ENCODE assay signal across 8 cellular contexts in genomic region chr1:183023601-183024351, GRCh38. TPM values are rescaled to one million over a fixed set of nuclear protein-coding genes. Genes with fewer than 3 reads are reported as not detected.
DNase-seq lines count a peak whose midpoint lies in the region; ATAC-seq, FAIRE-seq and TF ChIP-seq lines count a peak whose summit lies in the region.

No MANE protein-coding gene starts in this region.

- RAD21 ChIA-PET in GM12878 (lab: Charles Lee; ENCODE audit: unreplicated experiment), result interaction anchor here (0.7 to 5.9 kb wide), 5 partner anchors 14 to 204 kb away, joined by 3 to 104 read pairs (median 33); no protein-coding TSS in a partner anchor

- BruUV-seq in GM12878 (replicated peaks; lab: Mats Ljungman, UMichigan), result no TSS peak

- DNase-seq in HuH-7 (ENCODE audit: low spot score), result peak; percentile 71
- peak; percentile 42 for DNase-seq in RPMI7951 (ENCODE audit: low read depth)
- no peak for DNase-seq in GM12878 (ENCODE audit: low read depth, low spot score)
- no peak for DNase-seq in pons (ENCODE audit: low spot score)

- H3K79me2 ChIP-seq in GM12878 (ENCODE audit: control insufficient read depth, insufficient read depth, low read length), result peaks cover 32% of the 10 kb centered on the region

- H3K36me3 ChIP-seq in GM12878 (ENCODE audit: control insufficient read depth in 2 of 2, insufficient read depth in 2 of 2, low read length in 1 of 2), result no peaks in the 10 kb centered on the region
- H3K36me3 ChIP-seq in iPS-20b (ENCODE audit: insufficient read depth, low read depth, low read length), result no peaks in the 10 kb centered on the region
- H3K36me3 ChIP-seq in skeletal muscle tissue (ENCODE audit: control insufficient read depth in 3 of 3, insufficient read depth in 3 of 3, low read length in 3 of 3), result no peaks in the 10 kb centered on the region

- H3K4me1 ChIP-seq in GM12878 (ENCODE audit: control insufficient read depth, insufficient read depth, low read length) (peaks cover 20% of the 10 kb centered on the region), iPS-20b (ENCODE audit: insufficient read depth, low read length) (peaks cover 37% of the 10 kb centered on the region), skeletal muscle tissue (ENCODE audit: control insufficient read depth in 3 of 3, insufficient read depth in 3 of 3, low read length in 3 of 3) (peaks cover 29 to 36% (median 30%) of the 10 kb centered on the region in 3 donors)

- H2AFZ ChIP-seq in GM12878 (ENCODE audit: control insufficient read depth, low read depth, low read length), result peak overlapping the region; percentile 78

- H3K27ac ChIP-seq in GM12878 (ENCODE audit: control insufficient read depth, insufficient read depth) (peak overlapping the region; percentile 5), iPS-20b (ENCODE audit: low read length) (no peak overlapping the region), skeletal muscle tissue (ENCODE audit: low read depth, low read length) (peak overlapping the region; percentile 100)

- SMC1A ChIA-PET in GM12878 (lab: Charles Lee; ENCODE audit: uncharacterized antibody, unreplicated experiment), result interaction anchor here (0.9 to 5.9 kb wide), 6 partner anchors 9 to 82 kb away, joined by 3 to 92 read pairs (median 23); no protein-coding TSS in a partner anchor

- H3K4me3 ChIP-seq in GM08714 (ENCODE audit: low read length) (peak overlapping the region; percentile 95), GM12878 (peak overlapping the region; percentile 74), iPS-20b (ENCODE audit: low read length) (peak overlapping the region; percentile 93), skeletal muscle tissue (ENCODE audit: low read length in 3 of 3) (peak overlapping the region; percentile 81 to 95 (median 93))

- POLR2A ChIA-PET in GM12878 (lab: Charles Lee), result interaction anchor here (1.0 kb wide), 1 partner anchor 247 kb away, joined by 4 read pairs; no protein-coding TSS in a partner anchor

- TF ChIP-seq CTCF in GM12878 (IDR thresholded peaks at IDR 0.05 in 2 of 3, conservative IDR thresholded peaks at IDR 0.05 in 1 of 3; ENCODE audit: control insufficient read depth in 2 of 3, extremely low read depth in 1 of 3, insufficient read depth in 1 of 3, low read depth in 3 of 3, low read length in 3 of 3), result peak; percentile 64 to 76 (median 68)

- H4K20me1 ChIP-seq in GM12878 (ENCODE audit: control insufficient read depth, insufficient read depth), result no peaks in the 10 kb centered on the region

- CTCF ChIA-PET in GM12878 (lab: Yijun Ruan, JAX), result interaction anchor here (1.4 to 6.0 kb wide), 4 partner anchors 10 to 62 kb away, joined by 3 to 58 read pairs (median 21); no protein-coding TSS in a partner anchor

- H3K9ac ChIP-seq in GM12878 (ENCODE audit: control insufficient read depth, insufficient read depth, low read length), result peak overlapping the region; percentile 80
- peak overlapping the region; percentile 76 for H3K9ac ChIP-seq in iPS-20b (ENCODE audit: low read depth, low read length)
- peak overlapping the region; percentile 78 to 92 (median 89) for H3K9ac ChIP-seq in skeletal muscle tissue (ENCODE audit: low read depth in 1 of 3, low read length in 3 of 3)

- in situ Hi-C loops in GM12878 (cut with MboI), result no loop called here

- H3K27me3 ChIP-seq in GM12878 (replicated peaks in 1 of 2; ENCODE audit: control insufficient read depth in 2 of 2, insufficient read depth in 2 of 2, low read length in 1 of 2) (no peaks in the 10 kb centered on the region), iPS-20b (ENCODE audit: insufficient read depth, low read length) (peaks cover 13% of the 10 kb centered on the region; the same call in 1 of the 2 replicates), skeletal muscle tissue (ENCODE audit: control insufficient read depth in 3 of 3, insufficient read depth in 3 of 3, low read length in 3 of 3) (no peaks in the 10 kb centered on the region)

- 1% methylated on average over 65 of the region's 71 CpGs for WGBS in GM12878 (ENCODE audit: insufficient coverage, insufficient replicate concordance, low lambda C conversion rate, missing lambda C conversion rate)

- peak; percentile 65 for TF ChIP-seq POLR2A in GM12878 (IDR thresholded peaks at IDR 0.05; ENCODE audit: low read depth, low read length)

- peak overlapping the region; percentile 92 for H3K4me2 ChIP-seq in GM12878 (ENCODE audit: control insufficient read depth, insufficient read depth)

- FAIRE-seq in GM12878 (lab: Jason Lieb, UNC), result no peak

- peak; percentile 47; the same call in 1 of the 2 replicates for TF ChIP-seq RAD21 in GM12878 (IDR thresholded peaks at IDR 0.05; ENCODE audit: insufficient read depth, low read depth, low read length)

- ATAC-seq in GM21723 (IDR thresholded peaks at IDR 0.05; ENCODE audit: unreplicated experiment), result peak; percentile 73
- ATAC-seq in GM12878, result peak; percentile 77

- H3K9me3 ChIP-seq in GM12878 (replicated peaks; ENCODE audit: control insufficient read depth, insufficient read depth, low read length) (no peaks in the 10 kb centered on the region), iPS-20b (ENCODE audit: insufficient read depth, low read depth, low read length) (no peaks in the 10 kb centered on the region), skeletal muscle tissue (ENCODE audit: control insufficient read depth in 3 of 3, low read length in 3 of 3) (no peaks in the 10 kb centered on the region)

- TF ChIP-seq EP300 in GM12878 (IDR thresholded peaks at IDR 0.05; ENCODE audit: borderline replicate concordance in 1 of 2, control insufficient read depth in 1 of 2, low read depth in 2 of 2, low read length in 2 of 2), result no peak

- intact Hi-C loops in GM12878 (cut with micrococcal nuclease; ENCODE audit: unreplicated experiment), result loop anchor here (1.0 to 10.0 kb wide), 4 partner anchors 47 to 451 kb away; partner anchors contain the start of gene SMG7

TF ChIP-seq in GM12878, 131 proteins besides CTCF, POLR2A, EP300 and RAD21 (continues in another document):
- TF ChIP-seq HDAC6 (IDR thresholded peaks at IDR 0.05; ENCODE audit: unreplicated experiment) (no peak), NBN (IDR thresholded peaks at IDR 0.05) (peak; percentile 39; the same call in 1 of the 2 replicates), IRF4 (IDR thresholded peaks at IDR 0.05; ENCODE audit: low read depth, low read length) (no peak), SPI1 (IDR thresholded peaks at IDR 0.05; ENCODE audit: borderline replicate concordance, insufficient read depth, low read depth, low read length) (no peak), POLR2AphosphoS5 (IDR thresholded peaks at IDR 0.05; ENCODE audit: low read length) (no peak), SMARCA5 (IDR thresholded peaks at IDR 0.05) (0 out of 2 replicates have a peak, but pooled peaks have one; percentile 77), IRF3 (IDR thresholded peaks at IDR 0.05) (no peak), KLF5 (IDR thresholded peaks at IDR 0.05; ENCODE audit: partially characterized antibody) (no peak), PAX8 (IDR thresholded peaks at IDR 0.05) (no peak), SMC3 (IDR thresholded peaks at IDR 0.05; ENCODE audit: borderline replicate concordance, low read length) (peak; percentile 49; the same call in 1 of the 2 replicates), SREBF2 (IDR thresholded peaks at IDR 0.05; ENCODE audit: low read length) (no peak), NFXL1 (IDR thresholded peaks at IDR 0.05; ENCODE audit: borderline replicate concordance) (no peak)
- TF ChIP-seq, protein P1, sequence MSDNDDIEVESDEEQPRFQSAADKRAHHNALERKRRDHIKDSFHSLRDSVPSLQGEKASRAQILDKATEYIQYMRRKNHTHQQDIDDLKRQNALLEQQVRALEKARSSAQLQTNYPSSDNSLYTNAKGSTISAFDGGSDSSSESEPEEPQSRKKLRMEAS (IDR thresholded peaks at IDR 0.05; ENCODE audit: low read depth, low read length), result 0 out of 2 replicates have a peak, but pooled peaks have one; percentile 39

RNA-seq across cellular contexts. Expression of gene LAMC1, which starts 0.6 kb away (rescaled TPM):
- total RNA-seq in RPMI7951 (2014; rRNA removed; shearing (Covaris generic)), result 132 and 133 TPM in 2 replicates
- 162 and 168 TPM in 2 replicates for total RNA-seq in GM12878 (2013; cell fraction: nucleolus; rRNA removed)
- total RNA-seq in GM12878 (2014; rRNA removed), result 32.5 and 36.4 TPM in 2 replicates
- total RNA-seq in GM12878 (2014; rRNA removed; fragmentation: Illumina TruSeq; extraction: Trizol), result 33.5 and 35.1 TPM in 2 replicates
- total RNA-seq in GM12878 (2021), result 45.2 and 51.4 TPM in 2 replicates
- polyA plus RNA-seq in GM12878 (2011; ENCODE audit: low read depth), result 13.5 TPM
- 23.1 and 27.6 TPM in 2 replicates for polyA plus RNA-seq in GM12878 (2011; rRNA removed)
- 11.8 and 17.4 TPM in 2 replicates for polyA plus RNA-seq in GM12878 (2011; cell fraction: cytosol; rRNA removed)
- 38.7 and 39.2 TPM in 2 replicates for polyA plus RNA-seq in GM12878 (2011; cell fraction: nucleus; rRNA removed)
- 13.5 and 19.7 TPM in 2 replicates for polyA plus RNA-seq in GM12878 (2012)
- 33.5 and 37.1 TPM in 2 replicates for polyA plus RNA-seq in GM12878 (2014; fragmentation: Illumina TruSeq; extraction: Trizol)
- 1 to 10 TPM; 4.6 to 5.2 TPM for polyA plus RNA-seq in GM12878 (2014; fragmentation: Nextera tagmentation; extraction: Ambion mirVana)
- 23.6 and 24.6 TPM in 2 replicates for polyA plus RNA-seq in GM12878 (2014; rRNA removed)
- polyA plus RNA-seq in GM12878 (2016; fragmentation: Nextera tagmentation; extraction: Ambion mirVana), result 10 to 100 TPM in 1 of 2 experiments, 1 to 10 TPM in 1; 6.1 to 13.0 TPM
- 30.2 and 64.6 TPM in 2 replicates for polyA minus RNA-seq in GM12878 (2011; rRNA and poly(A)+ RNA removed)
- 12.8 and 14.0 TPM in 2 replicates for polyA minus RNA-seq in GM12878 (2011; cell fraction: cytosol; rRNA and poly(A)+ RNA removed)
- polyA minus RNA-seq in GM12878 (2011; cell fraction: nucleus; rRNA and poly(A)+ RNA removed), result 31.3 and 44.6 TPM in 2 replicates
- 289 TPM for total RNA-seq in skeletal muscle tissue

Comparison
In these comparisons a context has a peak if more than half of its experiments do, and no peak if none do; other contexts are left out.
1. DNase-seq: peak in HuH-7 (single experiment) and RPMI7951 (single experiment); none in GM12878 (single experiment) and pons (single experiment).
2. Peak in every context shown above with its lines, with median percentiles within 50 percentile points of each other: H3K4me3 ChIP-seq and H3K9ac ChIP-seq.